Comparison of ENCODE assay signal across 1 cellular context in the genomic region with DNA sequence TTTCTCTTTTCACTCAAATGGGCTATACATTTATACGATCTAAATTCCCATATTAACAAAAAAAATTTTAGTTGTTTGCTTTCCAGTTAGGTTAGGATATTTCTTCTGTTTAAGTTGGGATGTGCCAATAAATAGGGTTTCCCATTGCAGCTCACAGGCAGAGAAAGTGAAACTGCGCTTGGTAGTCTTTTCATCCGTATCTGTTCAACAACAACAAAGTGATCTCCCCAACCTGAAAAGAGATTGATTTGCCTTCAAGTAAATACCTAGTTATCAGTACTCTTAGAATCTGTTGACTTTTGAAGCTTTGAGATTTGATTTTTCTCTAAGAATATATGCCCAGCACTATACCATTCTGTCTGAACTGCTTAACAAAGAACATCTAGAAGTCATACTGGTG.
TF ChIP-seq lines count a peak whose summit lies in the region.

No MANE protein-coding gene starts in this region.

TF ChIP-seq in HepG2, 621 proteins besides CTCF, POLR2A, EP300 and RAD21:
- TF ChIP-seq, protein P1, sequence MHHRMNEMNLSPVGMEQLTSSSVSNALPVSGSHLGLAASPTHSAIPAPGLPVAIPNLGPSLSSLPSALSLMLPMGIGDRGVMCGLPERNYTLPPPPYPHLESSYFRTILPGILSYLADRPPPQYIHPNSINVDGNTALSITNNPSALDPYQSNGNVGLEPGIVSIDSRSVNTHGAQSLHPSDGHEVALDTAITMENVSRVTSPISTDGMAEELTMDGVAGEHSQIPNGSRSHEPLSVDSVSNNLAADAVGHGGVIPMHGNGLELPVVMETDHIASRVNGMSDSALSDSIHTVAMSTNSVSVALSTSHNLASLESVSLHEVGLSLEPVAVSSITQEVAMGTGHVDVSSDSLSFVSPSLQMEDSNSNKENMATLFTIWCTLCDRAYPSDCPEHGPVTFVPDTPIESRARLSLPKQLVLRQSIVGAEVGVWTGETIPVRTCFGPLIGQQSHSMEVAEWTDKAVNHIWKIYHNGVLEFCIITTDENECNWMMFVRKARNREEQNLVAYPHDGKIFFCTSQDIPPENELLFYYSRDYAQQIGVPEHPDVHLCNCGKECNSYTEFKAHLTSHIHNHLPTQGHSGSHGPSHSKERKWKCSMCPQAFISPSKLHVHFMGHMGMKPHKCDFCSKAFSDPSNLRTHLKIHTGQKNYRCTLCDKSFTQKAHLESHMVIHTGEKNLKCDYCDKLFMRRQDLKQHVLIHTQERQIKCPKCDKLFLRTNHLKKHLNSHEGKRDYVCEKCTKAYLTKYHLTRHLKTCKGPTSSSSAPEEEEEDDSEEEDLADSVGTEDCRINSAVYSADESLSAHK (CRISPR knock-in tag; IDR thresholded peaks at IDR 0.05; ENCODE audit: borderline replicate concordance) = no peak
- TF ChIP-seq NFKBIZ (CRISPR knock-in tag; IDR thresholded peaks at IDR 0.05) = no peak
- no peak for TF ChIP-seq POGZ (CRISPR knock-in tag; IDR thresholded peaks at IDR 0.05)
- no peak for TF ChIP-seq HMG20B (CRISPR knock-in tag; conservative IDR thresholded peaks at IDR 0.05)
- TF ChIP-seq, protein P2, sequence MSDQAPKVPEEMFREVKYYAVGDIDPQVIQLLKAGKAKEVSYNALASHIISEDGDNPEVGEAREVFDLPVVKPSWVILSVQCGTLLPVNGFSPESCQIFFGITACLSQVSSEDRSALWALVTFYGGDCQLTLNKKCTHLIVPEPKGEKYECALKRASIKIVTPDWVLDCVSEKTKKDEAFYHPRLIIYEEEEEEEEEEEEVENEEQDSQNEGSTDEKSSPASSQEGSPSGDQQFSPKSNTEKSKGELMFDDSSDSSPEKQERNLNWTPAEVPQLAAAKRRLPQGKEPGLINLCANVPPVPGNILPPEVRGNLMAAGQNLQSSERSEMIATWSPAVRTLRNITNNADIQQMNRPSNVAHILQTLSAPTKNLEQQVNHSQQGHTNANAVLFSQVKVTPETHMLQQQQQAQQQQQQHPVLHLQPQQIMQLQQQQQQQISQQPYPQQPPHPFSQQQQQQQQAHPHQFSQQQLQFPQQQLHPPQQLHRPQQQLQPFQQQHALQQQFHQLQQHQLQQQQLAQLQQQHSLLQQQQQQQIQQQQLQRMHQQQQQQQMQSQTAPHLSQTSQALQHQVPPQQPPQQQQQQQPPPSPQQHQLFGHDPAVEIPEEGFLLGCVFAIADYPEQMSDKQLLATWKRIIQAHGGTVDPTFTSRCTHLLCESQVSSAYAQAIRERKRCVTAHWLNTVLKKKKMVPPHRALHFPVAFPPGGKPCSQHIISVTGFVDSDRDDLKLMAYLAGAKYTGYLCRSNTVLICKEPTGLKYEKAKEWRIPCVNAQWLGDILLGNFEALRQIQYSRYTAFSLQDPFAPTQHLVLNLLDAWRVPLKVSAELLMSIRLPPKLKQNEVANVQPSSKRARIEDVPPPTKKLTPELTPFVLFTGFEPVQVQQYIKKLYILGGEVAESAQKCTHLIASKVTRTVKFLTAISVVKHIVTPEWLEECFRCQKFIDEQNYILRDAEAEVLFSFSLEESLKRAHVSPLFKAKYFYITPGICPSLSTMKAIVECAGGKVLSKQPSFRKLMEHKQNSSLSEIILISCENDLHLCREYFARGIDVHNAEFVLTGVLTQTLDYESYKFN (CRISPR knock-in tag; conservative IDR thresholded peaks at IDR 0.05) = no peak
- no peak for TF ChIP-seq MAFF (IDR thresholded peaks at IDR 0.05; ENCODE audit: low read depth, low read length)
- TF ChIP-seq, protein P3, sequence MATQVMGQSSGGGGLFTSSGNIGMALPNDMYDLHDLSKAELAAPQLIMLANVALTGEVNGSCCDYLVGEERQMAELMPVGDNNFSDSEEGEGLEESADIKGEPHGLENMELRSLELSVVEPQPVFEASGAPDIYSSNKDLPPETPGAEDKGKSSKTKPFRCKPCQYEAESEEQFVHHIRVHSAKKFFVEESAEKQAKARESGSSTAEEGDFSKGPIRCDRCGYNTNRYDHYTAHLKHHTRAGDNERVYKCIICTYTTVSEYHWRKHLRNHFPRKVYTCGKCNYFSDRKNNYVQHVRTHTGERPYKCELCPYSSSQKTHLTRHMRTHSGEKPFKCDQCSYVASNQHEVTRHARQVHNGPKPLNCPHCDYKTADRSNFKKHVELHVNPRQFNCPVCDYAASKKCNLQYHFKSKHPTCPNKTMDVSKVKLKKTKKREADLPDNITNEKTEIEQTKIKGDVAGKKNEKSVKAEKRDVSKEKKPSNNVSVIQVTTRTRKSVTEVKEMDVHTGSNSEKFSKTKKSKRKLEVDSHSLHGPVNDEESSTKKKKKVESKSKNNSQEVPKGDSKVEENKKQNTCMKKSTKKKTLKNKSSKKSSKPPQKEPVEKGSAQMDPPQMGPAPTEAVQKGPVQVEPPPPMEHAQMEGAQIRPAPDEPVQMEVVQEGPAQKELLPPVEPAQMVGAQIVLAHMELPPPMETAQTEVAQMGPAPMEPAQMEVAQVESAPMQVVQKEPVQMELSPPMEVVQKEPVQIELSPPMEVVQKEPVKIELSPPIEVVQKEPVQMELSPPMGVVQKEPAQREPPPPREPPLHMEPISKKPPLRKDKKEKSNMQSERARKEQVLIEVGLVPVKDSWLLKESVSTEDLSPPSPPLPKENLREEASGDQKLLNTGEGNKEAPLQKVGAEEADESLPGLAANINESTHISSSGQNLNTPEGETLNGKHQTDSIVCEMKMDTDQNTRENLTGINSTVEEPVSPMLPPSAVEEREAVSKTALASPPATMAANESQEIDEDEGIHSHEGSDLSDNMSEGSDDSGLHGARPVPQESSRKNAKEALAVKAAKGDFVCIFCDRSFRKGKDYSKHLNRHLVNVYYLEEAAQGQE (IDR thresholded peaks at IDR 0.05; ENCODE audit: borderline replicate concordance in 1 of 2, low read depth in 1 of 2, low read length in 2 of 2) = no peak
- TF ChIP-seq ZNF501 (CRISPR knock-in tag; IDR thresholded peaks at IDR 0.05) = no peak
- TF ChIP-seq, protein P4, sequence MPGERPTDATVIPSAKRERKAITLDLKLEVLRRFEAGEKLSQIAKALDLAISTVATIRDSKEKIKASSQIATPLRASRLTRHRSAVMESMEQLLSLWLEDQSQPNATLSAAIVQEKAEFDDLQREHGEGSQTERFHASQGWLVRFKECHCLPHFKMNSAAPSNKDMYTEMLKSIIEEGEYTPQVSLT (CRISPR knock-in tag; IDR thresholded peaks at IDR 0.05; ENCODE audit: borderline replicate concordance, low read depth) = no peak
- TF ChIP-seq CHD2 (IDR thresholded peaks at IDR 0.05; ENCODE audit: low read depth, low read length) = no peak
- TF ChIP-seq GFI1 (CRISPR knock-in tag; IDR thresholded peaks at IDR 0.05; ENCODE audit: borderline replicate concordance) = no peak
- TF ChIP-seq TAF15 (IDR thresholded peaks at IDR 0.05; ENCODE audit: low read depth, low read length, poor library complexity, severe bottlenecking) = no peak
